In genomic region chrX:16191605-16192004, GRCh38 we compare ENCODE assay signal across 27 cellular contexts. TPM values are rescaled to one million over a fixed set of nuclear protein-coding genes. Genes with fewer than 3 reads are reported as not detected.
A peak's percentile ranks its signal among the peaks of the same experiment; 100 is the strongest.
DNase-seq lines count a peak whose midpoint lies in the region; ATAC-seq and TF ChIP-seq lines count a peak whose summit lies in the region.
"Had no signal": no experiment of that assay in that cellular context is flagged by ENCODE, and none has a peak within 500 bp of the region (broad histone marks: within the 10 kb centered on the region; RNA-seq: fewer than 3 reads in every experiment).

No MANE protein-coding gene starts in this region.

- TF ChIP-seq POLR2A in esophagus squamous epithelium (IDR thresholded peaks at IDR 0.05) = no peak

- H3K36me3 ChIP-seq in neural progenitor cell = no peaks in the 10 kb centered on the region
- H3K36me3 ChIP-seq in esophagus squamous epithelium = no peaks in the 10 kb centered on the region
- no peaks in the 10 kb centered on the region for H3K36me3 ChIP-seq in brain microvascular endothelial cell (replicated peaks)

- in situ Hi-C loops in brain microvascular endothelial cell (cut with HindIII; ENCODE audit: low pct_ligation_motif_present, low sequenced_read_pairs) = no loop called here

- H3K4me1 ChIP-seq in neural progenitor cell = peaks cover 15% of the 10 kb centered on the region
- no peaks in the 10 kb centered on the region for H3K4me1 ChIP-seq in esophagus squamous epithelium

- DNase-seq in HT-29 (ENCODE audit: low spot score) = peak; percentile 10
- DNase-seq in NOMO-1 (lab: John Stamatoyannopoulos, UW; ENCODE audit: unreplicated experiment in 2 of 2) = peak; percentile 67 to 90
- no peak for DNase-seq in endothelial cell (ENCODE audit: low spot score)
- DNase-seq in neural progenitor cell (ENCODE audit: low spot score) = no peak
- DNase-seq in NCI-H2107 treated with DMSO at 0.1 percent for 48 hours (lab: John Stamatoyannopoulos, UW; ENCODE audit: unreplicated experiment) = no peak
- DNase-seq in esophagus squamous epithelium (lab: John Stamatoyannopoulos, UW) = no peak
- DNase-seq in brain microvascular endothelial cell = no peak
- DNase-seq: AML-193; C1 segment of cervical spinal cord; Calu3; CD8-positive, alpha-beta T cell; DMS153; EL; GF-D8; GM23248; HCEC 1CT; NCI-H1105; NCI-H146; NCI-H2029; NCI-H2171; NCI-H446; PC-9; RPMI8226; SHP77 had no signal

- H4K20me1 ChIP-seq in neural progenitor cell (ENCODE audit: low read depth) = no peaks in the 10 kb centered on the region

- intact Hi-C loops in esophagus squamous epithelium (cut with DNase I) = no loop called here

- peaks cover 2% of the 10 kb centered on the region for H3F3A ChIP-seq in neural progenitor cell (ENCODE audit: low read depth)

- H3K27ac ChIP-seq in neural progenitor cell (no peak overlapping the region), esophagus squamous epithelium (no peak overlapping the region), brain microvascular endothelial cell (no peak overlapping the region)
- H3K27ac ChIP-seq: GM23248, HL-60, PC-9 had no signal

- H3K27me3 Mint-ChIP-seq in endothelial cell (ENCODE audit: unreplicated experiment) (no peaks in the 10 kb centered on the region), neural progenitor cell (ENCODE audit: insufficient read depth, low read depth) (no peaks in the 10 kb centered on the region)

- H3K36me3 Mint-ChIP-seq in endothelial cell (ENCODE audit: low read depth, unreplicated experiment) (no peaks in the 10 kb centered on the region), neural progenitor cell (no peaks in the 10 kb centered on the region)
- H3K36me3 Mint-ChIP-seq: CD8-positive, alpha-beta T cell had no signal

- H3K9me3 Mint-ChIP-seq in endothelial cell (ENCODE audit: unreplicated experiment) (no peaks in the 10 kb centered on the region), neural progenitor cell (peaks cover 2% of the 10 kb centered on the region)
- H3K9me3 Mint-ChIP-seq: CD8-positive, alpha-beta T cell had no signal

- H3K4me2 ChIP-seq in neural progenitor cell = no peak overlapping the region
- H3K4me2 ChIP-seq: PC-9 had no signal

- H3K27ac Mint-ChIP-seq in endothelial cell (ENCODE audit: unreplicated experiment) = peak overlapping the region; percentile 11
- no peak overlapping the region for H3K27ac Mint-ChIP-seq in neural progenitor cell
- H3K27ac Mint-ChIP-seq: CD8-positive, alpha-beta T cell had no signal

- WGBS in esophagus squamous epithelium, 2 donors = 63 to 74% methylated on average over 6 of the region's 6 CpGs

- H3K4me1 Mint-ChIP-seq in endothelial cell (ENCODE audit: unreplicated experiment) (peaks cover 4% of the 10 kb centered on the region), neural progenitor cell (no peaks in the 10 kb centered on the region)

- H3K4me3 Mint-ChIP-seq in endothelial cell (ENCODE audit: unreplicated experiment) (no peak overlapping the region), neural progenitor cell (no peak overlapping the region)
- H3K4me3 Mint-ChIP-seq: CD8-positive, alpha-beta T cell had no signal

- H3K79me2 ChIP-seq in neural progenitor cell (ENCODE audit: low read depth) = no peaks in the 10 kb centered on the region

- H3K4me3 ChIP-seq in neural progenitor cell = no peak overlapping the region
- H3K4me3 ChIP-seq in esophagus squamous epithelium = no peak overlapping the region
- H3K4me3 ChIP-seq in brain microvascular endothelial cell (ENCODE audit: low read depth, low read length) = no peak overlapping the region
- H3K4me3 ChIP-seq: GM23248, PC-9 had no signal

- H3K9ac ChIP-seq in neural progenitor cell = no peak overlapping the region
- H3K9ac ChIP-seq: GM23248 had no signal

- ATAC-seq in GM21526 (IDR thresholded peaks at IDR 0.05; ENCODE audit: low FRiP score, unreplicated experiment) = no peak
- ATAC-seq: CD8-positive, alpha-beta T cell had no signal

- no peaks in the 10 kb centered on the region for H3K27me3 ChIP-seq in neural progenitor cell
- H3K27me3 ChIP-seq in esophagus squamous epithelium = no peaks in the 10 kb centered on the region
- H3K27me3 ChIP-seq in brain microvascular endothelial cell (replicated peaks) = no peaks in the 10 kb centered on the region

- TF ChIP-seq CTCF in endothelial cell (IDR thresholded peaks at IDR 0.05; ENCODE audit: unreplicated experiment) (no peak), neural progenitor cell (IDR thresholded peaks at IDR 0.05) (no peak), esophagus squamous epithelium (IDR thresholded peaks at IDR 0.05) (no peak), brain microvascular endothelial cell (IDR thresholded peaks at IDR 0.05; ENCODE audit: low read depth, low read length, missing control alignments) (no peak)

- peak overlapping the region; percentile 46 for H2AFZ ChIP-seq in neural progenitor cell (replicated peaks)
- H2AFZ ChIP-seq: GM23248, PC-9 had no signal

- no peaks in the 10 kb centered on the region for H3K9me3 ChIP-seq in neural progenitor cell (ENCODE audit: low read depth)
- H3K9me3 ChIP-seq in esophagus squamous epithelium = no peaks in the 10 kb centered on the region

RNA-seq across cellular contexts. Expression of gene MAGEB17, which starts 24.3 kb away (rescaled TPM):
- not detected in 2 replicates for total RNA-seq in HT-29 (2014; rRNA removed; shearing (Covaris generic))
- not detected for total RNA-seq in endothelial cell (ENCODE audit: unreplicated experiment)
- total RNA-seq in neural progenitor cell (ENCODE audit: low replicate concordance) = 0.09 TPM in 1 of 2 replicates, not detected in the other
- not detected for total RNA-seq in esophagus squamous epithelium
- total RNA-seq: Calu3; CD8-positive, alpha-beta T cell; GM23248; HT1080; PC-9 had no signal

Comparison
In these comparisons a context has a peak if more than half of its experiments do, and no peak if none do; other contexts are left out.
1. DNase-seq: peak in HT-29 (single experiment) and NOMO-1 (2 of 2); none in endothelial cell (single experiment), neural progenitor cell (single experiment), NCI-H2107 treated with DMSO at 0.1 percent for 48 hours (single experiment), esophagus squamous epithelium (single experiment) and brain microvascular endothelial cell (single experiment).